Comparison of ENCODE assay signal across 18 cellular contexts in the genomic region with DNA sequence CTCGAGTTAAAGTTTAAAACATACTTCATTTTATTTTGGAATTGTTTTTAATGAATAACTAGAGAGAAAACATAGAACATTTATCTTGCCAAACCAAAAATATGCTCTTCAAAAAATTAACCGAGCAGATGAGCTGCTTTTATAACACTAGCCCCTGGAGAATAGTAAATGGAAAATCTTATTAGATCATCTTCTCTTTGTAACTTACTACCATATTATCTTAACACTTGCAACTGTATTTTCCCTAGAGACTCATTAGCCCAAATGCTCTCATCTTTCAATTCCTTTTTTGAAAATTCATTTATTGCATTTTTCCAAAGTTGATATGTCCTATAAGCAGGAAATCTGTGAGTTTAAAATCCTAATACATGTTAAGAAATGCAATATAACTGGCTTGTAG.
A peak's percentile ranks its signal among the peaks of the same experiment; 100 is the strongest.
DNase-seq lines count a peak whose midpoint lies in the region; ATAC-seq, FAIRE-seq and TF ChIP-seq lines count a peak whose summit lies in the region.
"Had no signal": no experiment of that assay in that cellular context is flagged by ENCODE, and none has a peak within 500 bp of the region (broad histone marks: within the 10 kb centered on the region; RNA-seq: fewer than 3 reads in every experiment).

No MANE protein-coding gene starts in this region.

- H3K27ac ChIP-seq in parathyroid adenoma, result peak overlapping the region; percentile 16
- H3K27ac ChIP-seq: esophagus muscularis mucosa, upper lobe of right lung had no signal

- no peak overlapping the region for H2AFZ ChIP-seq in parathyroid adenoma

- H3K9me3 ChIP-seq in parathyroid adenoma (ENCODE audit: control insufficient read depth, low read length), result no peaks in the 10 kb centered on the region
- H3K9me3 ChIP-seq: esophagus muscularis mucosa, spleen, upper lobe of right lung had no signal

- FAIRE-seq in endometrium (lab: Jason Lieb, UNC), result peak; percentile 95
- FAIRE-seq: H1 had no signal

- H3K36me3 ChIP-seq in parathyroid adenoma (ENCODE audit: control insufficient read depth, insufficient read depth, low read length), result no peaks in the 10 kb centered on the region
- H3K36me3 ChIP-seq: esophagus muscularis mucosa, spleen, upper lobe of right lung had no signal

- peak; percentile 47 for ATAC-seq in HG03432 (IDR thresholded peaks at IDR 0.05; ENCODE audit: unreplicated experiment)
- no peak for ATAC-seq in GM19351 (IDR thresholded peaks at IDR 0.05; ENCODE audit: unreplicated experiment)
- no peak for ATAC-seq in GM21360 (IDR thresholded peaks at IDR 0.05; ENCODE audit: unreplicated experiment)
- no peak for ATAC-seq in GM18858 (IDR thresholded peaks at IDR 0.05; ENCODE audit: unreplicated experiment)
- ATAC-seq: stimulated activated naive CD8-positive, alpha-beta T cell treated with anti-CD3 and anti-CD28 coated beads, Interleukin-15, Interleukin-2, amounts not matched to agents 100 U/mL and 50 U/mL, for 24 hours; upper lobe of right lung had no signal

- H3K4me3 ChIP-seq in parathyroid adenoma (ENCODE audit: low read depth, low read length), result no peak overlapping the region
- H3K4me3 ChIP-seq: esophagus muscularis mucosa, spleen, upper lobe of right lung had no signal

- no peaks in the 10 kb centered on the region for H3K4me1 ChIP-seq in parathyroid adenoma

- H3K9ac ChIP-seq in parathyroid adenoma, result no peak overlapping the region

- TF ChIP-seq CTCF in parathyroid adenoma (IDR thresholded peaks at IDR 0.05), result no peak

- peak; percentile 16 for DNase-seq in DMS 273 treated with DMSO at 0.1 percent for 48 hours (lab: John Stamatoyannopoulos, UW)
- DNase-seq in dedifferentiated amniotic fluid mesenchymal stem cell (ENCODE audit: extremely low spot score), result no peak
- DNase-seq: CD4-positive, CD25-positive, alpha-beta regulatory T cell; EL; naive B cell; NCI-H1436; OCI-M1; spleen; stimulated activated naive CD8-positive, alpha-beta T cell treated with anti-CD3 and anti-CD28 coated beads, Interleukin-15, Interleukin-2, amounts not matched to agents 100 U/mL and 50 U/mL, for 24 hours; upper lobe of right lung had no signal

- H3K79me2 ChIP-seq in parathyroid adenoma, result no peaks in the 10 kb centered on the region

- no peaks in the 10 kb centered on the region for H3K27me3 ChIP-seq in parathyroid adenoma (ENCODE audit: control insufficient read depth, insufficient read depth, low read length)
- H3K27me3 ChIP-seq: esophagus muscularis mucosa, spleen, upper lobe of right lung had no signal

- H3K4me2 ChIP-seq in parathyroid adenoma (ENCODE audit: low read length), result no peak overlapping the region
